1 cellular context compared by ENCODE assay signal in genomic region chr6:26415791-26416190, GRCh38.
A peak's percentile ranks its signal among the peaks of the same experiment; 100 is the strongest.
TF ChIP-seq lines count a peak whose summit lies in the region.

No MANE protein-coding gene starts in this region.

TF ChIP-seq in endothelial cell of umbilical vein, 7 proteins besides CTCF, POLR2A, EP300 and RAD21:
- peak; percentile 6 for TF ChIP-seq JUN (IDR thresholded peaks at IDR 0.05; ENCODE audit: borderline replicate concordance, insufficient read depth, insufficient read length, low read depth)
- TF ChIP-seq FOS (IDR thresholded peaks at IDR 0.05; ENCODE audit: borderline replicate concordance, insufficient read depth, low read length): peak; percentile 32
- no peak for TF ChIP-seq MYC (IDR thresholded peaks at IDR 0.05; ENCODE audit: low read depth, low read length)
TF ChIP-seq in endothelial cell of umbilical vein: peak in this region for 2.
